15 cellular contexts compared by ENCODE assay signal in genomic region chr10:89431977-89432376, GRCh38. TPM values are rescaled to one million over a fixed set of nuclear protein-coding genes. Genes with fewer than 3 reads are reported as not detected.
DNase-seq lines count a peak whose midpoint lies in the region; ATAC-seq, FAIRE-seq and TF ChIP-seq lines count a peak whose summit lies in the region.
"Had no signal": no experiment of that assay in that cellular context is flagged by ENCODE, and none has a peak within 500 bp of the region (broad histone marks: within the 10 kb centered on the region; RNA-seq: fewer than 3 reads in every experiment).

No MANE protein-coding gene starts in this region.

- H3K4me1 ChIP-seq in left lung = no peaks in the 10 kb centered on the region
- H3K4me1 ChIP-seq: Peyer's patch had no signal

- DNase-seq in A172 (ENCODE audit: low spot score) (peak; percentile 57), HK-2 (ENCODE audit: unreplicated experiment) (peak; percentile 26), bronchial epithelial cell (ENCODE audit: low read depth) (peak; percentile 84), left lung (no peak), ecto neural progenitor cell (ENCODE audit: low spot score) (no peak), NCI-H2171 treated with DMSO at 0.1 percent for 48 hours (lab: John Stamatoyannopoulos, UW) (no peak), cortex of kidney (lab: John Stamatoyannopoulos, UW) (no peak)
- DNase-seq: activated T-cell treated with anti-CD3 and anti-CD28 coated beads, Interleukin-2, amount 50 U/mL, for 1 hour; Peyer's patch had no signal

- peak overlapping the region; percentile 25 to 77 for H3K27ac ChIP-seq in left lung
- H3K27ac ChIP-seq: C4-2B, Peyer's patch, skin epidermis, VCaP had no signal

- FAIRE-seq in bronchial epithelial cell (lab: Jason Lieb, UNC) = no peak
- FAIRE-seq: frontal cortex had no signal

- H3K36me3 ChIP-seq in bronchial epithelial cell (ENCODE audit: control insufficient read depth, insufficient read depth, low read length) (no peaks in the 10 kb centered on the region), left lung (no peaks in the 10 kb centered on the region)
- H3K36me3 ChIP-seq: Peyer's patch had no signal

- no peak for TF ChIP-seq CTCF in bronchial epithelial cell (IDR thresholded peaks at IDR 0.05; ENCODE audit: insufficient read depth, low read length, severe bottlenecking)
- TF ChIP-seq CTCF in left lung (IDR thresholded peaks at IDR 0.05) = no peak

- intact Hi-C loops in left lung (cut with DNase I) = no loop called here

- H3K9me3 ChIP-seq in left lung = no peaks in the 10 kb centered on the region
- H3K9me3 ChIP-seq: Peyer's patch had no signal

- H3K4me3 ChIP-seq in bronchial epithelial cell (ENCODE audit: low read depth, low read length) = no peak overlapping the region
- H3K4me3 ChIP-seq in left lung = no peak overlapping the region
- H3K4me3 ChIP-seq: Peyer's patch, skin epidermis had no signal

- ATAC-seq in left lung = peak; percentile 89
- ATAC-seq in GM21526 (IDR thresholded peaks at IDR 0.05; ENCODE audit: low FRiP score, unreplicated experiment) = no peak

- H3K27me3 ChIP-seq in bronchial epithelial cell (ENCODE audit: control insufficient read depth, insufficient read depth, low read length) = no peaks in the 10 kb centered on the region
- no peaks in the 10 kb centered on the region for H3K27me3 ChIP-seq in left lung
- H3K27me3 ChIP-seq: Peyer's patch had no signal

RNA-seq across cellular contexts. Expression of gene IFIT5, which starts 17.6 kb away (rescaled TPM):
- total RNA-seq in A172 (2014; rRNA removed; shearing (Covaris generic)) = 35.5 and 38.5 TPM in 2 replicates
- 3.1 and 5.3 TPM in 2 replicates for total RNA-seq in bronchial epithelial cell
- total RNA-seq in left lung = 10 to 100 TPM; 21.4 to 26.3 TPM

RNA-seq across cellular contexts. Expression of gene IFIT1, which starts 39.6 kb away (rescaled TPM):
- 21.2 and 22.9 TPM in 2 replicates for total RNA-seq in A172 (2014; rRNA removed; shearing (Covaris generic))
- 0.26 TPM in 2 replicates for total RNA-seq in bronchial epithelial cell
- total RNA-seq in left lung = 10 to 100 TPM; 30.7 to 34.8 TPM

RNA-seq across cellular contexts. Expression of gene IFIT1B, which starts 54.1 kb away (rescaled TPM):
- total RNA-seq in A172 (2014; rRNA removed; shearing (Covaris generic)) = not detected in 2 replicates
- total RNA-seq in bronchial epithelial cell = not detected in 2 replicates
- total RNA-seq in left lung = not detected
- total RNA-seq: mucosa of gallbladder, Peyer's patch had no signal

Comparison
In these comparisons a context has a peak if more than half of its experiments do, and no peak if none do; other contexts are left out.
1. DNase-seq: peak in A172 (single experiment), HK-2 (single experiment) and bronchial epithelial cell (single experiment); none in left lung (0 of 2), ecto neural progenitor cell (single experiment), NCI-H2171 treated with DMSO at 0.1 percent for 48 hours (single experiment) and cortex of kidney (single experiment).
2. RNA of gene IFIT1, which starts 39.6 kb away (total RNA-seq): 30.7 to 34.8 TPM in left lung and 21.2 to 22.9 TPM in A172; 0.26 TPM in bronchial epithelial cell; every median in the first group is over 10 times any median in the second.